8 cellular contexts compared by ENCODE assay signal in genomic region chr19:45038931-45039893, GRCh38. TPM values are rescaled to one million over a fixed set of nuclear protein-coding genes. Genes with fewer than 3 reads are reported as not detected.
DNase-seq lines count a peak whose midpoint lies in the region; ATAC-seq and TF ChIP-seq lines count a peak whose summit lies in the region.

Gene CLASRP (plus strand): TSS chr19:45039045. CDS start chr19:45040213, 1,168 bp downstream.

- H3K9me3 ChIP-seq in hepatocyte (ENCODE audit: low read depth) = no peaks in the 10 kb centered on the region

- ATAC-seq in HG02884 (IDR thresholded peaks at IDR 0.05; ENCODE audit: unreplicated experiment) (peak; percentile 85), GM18519 (IDR thresholded peaks at IDR 0.05; ENCODE audit: low FRiP score, unreplicated experiment) (no peak)

- in situ Hi-C loops in GM13977 (cut with MboI; ENCODE audit: low pct_unique_long_range_greater_than_20kb, low sequenced_read_pairs, unreplicated experiment) (no loop called here), astrocyte of the cerebellum (cut with HindIII; ENCODE audit: low sequenced_read_pairs) (no loop called here)

- peaks cover 9% of the 10 kb centered on the region for H3K4me1 ChIP-seq in hepatocyte (ENCODE audit: insufficient read depth)

- H3K27me3 ChIP-seq in hepatocyte = no peaks in the 10 kb centered on the region

- peak within 1 kb of the TSS; percentile 95 for H3K27ac ChIP-seq in hepatocyte

- WGBS in hepatocyte (ENCODE audit: low lambda C conversion rate, missing lambda C conversion rate) = 5% methylated on average over 57 of the region's 62 CpGs

- peak within 1 kb of the TSS; percentile 60 for H2AFZ ChIP-seq in hepatocyte

- TF ChIP-seq CTCF in GM13977 (IDR thresholded peaks at IDR 0.05; ENCODE audit: extremely low read depth, insufficient read depth, missing control alignments) (no peak), astrocyte of the cerebellum (IDR thresholded peaks at IDR 0.05; ENCODE audit: low read depth, low read length, missing control alignments) (no peak), hepatocyte (IDR thresholded peaks at IDR 0.05; ENCODE audit: poor library complexity) (no peak), retinal pigment epithelial cell (conservative IDR thresholded peaks at IDR 0.05; ENCODE audit: low read depth, low read length) (no peak)

- peak within 1 kb of the TSS; percentile 80 for H3K4me3 ChIP-seq in astrocyte of the cerebellum (ENCODE audit: low read depth, low read length)
- peak within 1 kb of the TSS; percentile 78 for H3K4me3 ChIP-seq in hepatocyte
- peak within 1 kb of the TSS; percentile 91 for H3K4me3 ChIP-seq in retinal pigment epithelial cell (ENCODE audit: low read length)

- peaks cover 35% of the 10 kb centered on the region for H4K20me1 ChIP-seq in hepatocyte (ENCODE audit: insufficient read depth, poor library complexity, severe bottlenecking)

- H3K9me2 ChIP-seq in hepatocyte (replicated peaks; ENCODE audit: insufficient read depth) = no peaks in the 10 kb centered on the region

- no peaks in the 10 kb centered on the region for H3K36me3 ChIP-seq in hepatocyte (replicated peaks; ENCODE audit: insufficient read depth, low read depth)

- peak within 1 kb of the TSS; percentile 82 for H3K4me2 ChIP-seq in hepatocyte

- peaks cover 50% of the 10 kb centered on the region for H3K79me2 ChIP-seq in hepatocyte

- peak; percentile 91 for DNase-seq in GM13977 (ENCODE audit: low spot score)
- peak; percentile 81 to 86 for DNase-seq in NCI-H187 (lab: John Stamatoyannopoulos, UW)
- peak; percentile 74 for DNase-seq in T1000 (lab: John Stamatoyannopoulos, UW)
- peak; percentile 63 for DNase-seq in astrocyte of the cerebellum (ENCODE audit: low read depth)
- peak; percentile 96 for DNase-seq in hepatocyte (ENCODE audit: low spot score)
- no peak for DNase-seq in retinal pigment epithelial cell (ENCODE audit: low read depth)

RNA-seq across cellular contexts. Expression of gene CLASRP, which starts in this region (rescaled TPM):
- total RNA-seq in hepatocyte = 32.3 and 56.2 TPM in 2 replicates
- polyA plus RNA-seq in hepatocyte = 45.8 and 74.5 TPM in 2 replicates
